Comparison of ENCODE assay signal across 1 cellular context in genomic region chr3:9870978-9871377, GRCh38.
TF ChIP-seq lines count a peak whose summit lies in the region.

No MANE protein-coding gene starts in this region.

TF ChIP-seq in HepG2, 621 proteins besides CTCF, POLR2A, EP300 and RAD21:
- TF ChIP-seq, protein P1, sequence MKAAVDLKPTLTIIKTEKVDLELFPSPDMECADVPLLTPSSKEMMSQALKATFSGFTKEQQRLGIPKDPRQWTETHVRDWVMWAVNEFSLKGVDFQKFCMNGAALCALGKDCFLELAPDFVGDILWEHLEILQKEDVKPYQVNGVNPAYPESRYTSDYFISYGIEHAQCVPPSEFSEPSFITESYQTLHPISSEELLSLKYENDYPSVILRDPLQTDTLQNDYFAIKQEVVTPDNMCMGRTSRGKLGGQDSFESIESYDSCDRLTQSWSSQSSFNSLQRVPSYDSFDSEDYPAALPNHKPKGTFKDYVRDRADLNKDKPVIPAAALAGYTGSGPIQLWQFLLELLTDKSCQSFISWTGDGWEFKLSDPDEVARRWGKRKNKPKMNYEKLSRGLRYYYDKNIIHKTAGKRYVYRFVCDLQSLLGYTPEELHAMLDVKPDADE (CRISPR knock-in tag; IDR thresholded peaks at IDR 0.05) = no peak
- no peak for TF ChIP-seq ZNF292 (CRISPR knock-in tag; IDR thresholded peaks at IDR 0.05; ENCODE audit: borderline replicate concordance, low read depth)
- TF ChIP-seq GZF1 (CRISPR knock-in tag; IDR thresholded peaks at IDR 0.05) = no peak
- no peak for TF ChIP-seq SP4 (CRISPR knock-in tag; IDR thresholded peaks at IDR 0.05)
- TF ChIP-seq, protein P2, sequence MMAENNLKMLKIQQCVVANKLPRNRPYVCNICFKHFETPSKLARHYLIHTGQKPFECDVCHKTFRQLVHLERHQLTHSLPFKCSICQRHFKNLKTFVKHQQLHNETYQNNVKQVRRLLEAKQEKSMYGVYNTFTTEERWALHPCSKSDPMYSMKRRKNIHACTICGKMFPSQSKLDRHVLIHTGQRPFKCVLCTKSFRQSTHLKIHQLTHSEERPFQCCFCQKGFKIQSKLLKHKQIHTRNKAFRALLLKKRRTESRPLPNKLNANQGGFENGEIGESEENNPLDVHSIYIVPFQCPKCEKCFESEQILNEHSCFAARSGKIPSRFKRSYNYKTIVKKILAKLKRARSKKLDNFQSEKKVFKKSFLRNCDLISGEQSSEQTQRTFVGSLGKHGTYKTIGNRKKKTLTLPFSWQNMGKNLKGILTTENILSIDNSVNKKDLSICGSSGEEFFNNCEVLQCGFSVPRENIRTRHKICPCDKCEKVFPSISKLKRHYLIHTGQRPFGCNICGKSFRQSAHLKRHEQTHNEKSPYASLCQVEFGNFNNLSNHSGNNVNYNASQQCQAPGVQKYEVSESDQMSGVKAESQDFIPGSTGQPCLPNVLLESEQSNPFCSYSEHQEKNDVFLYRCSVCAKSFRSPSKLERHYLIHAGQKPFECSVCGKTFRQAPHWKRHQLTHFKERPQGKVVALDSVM (CRISPR knock-in tag; IDR thresholded peaks at IDR 0.05) = peak; percentile 85
- no peak for TF ChIP-seq ZNF382 (CRISPR knock-in tag; IDR thresholded peaks at IDR 0.05; ENCODE audit: borderline replicate concordance)
- no peak for TF ChIP-seq CBX2 (IDR thresholded peaks at IDR 0.05; ENCODE audit: low read depth, low read length)
- no peak for TF ChIP-seq CBX2 (CRISPR knock-in tag; IDR thresholded peaks at IDR 0.05; ENCODE audit: low read depth)
- peak; percentile 94 for TF ChIP-seq NFE2L2 (IDR thresholded peaks at IDR 0.05; ENCODE audit: low read length)
- TF ChIP-seq MAFK (conservative IDR thresholded peaks at IDR 0.05 in 1 of 2, IDR thresholded peaks at IDR 0.05 in 1 of 2; ENCODE audit: low read length in 2 of 2) = peak; percentile 93 to 97
- TF ChIP-seq, protein P3, sequence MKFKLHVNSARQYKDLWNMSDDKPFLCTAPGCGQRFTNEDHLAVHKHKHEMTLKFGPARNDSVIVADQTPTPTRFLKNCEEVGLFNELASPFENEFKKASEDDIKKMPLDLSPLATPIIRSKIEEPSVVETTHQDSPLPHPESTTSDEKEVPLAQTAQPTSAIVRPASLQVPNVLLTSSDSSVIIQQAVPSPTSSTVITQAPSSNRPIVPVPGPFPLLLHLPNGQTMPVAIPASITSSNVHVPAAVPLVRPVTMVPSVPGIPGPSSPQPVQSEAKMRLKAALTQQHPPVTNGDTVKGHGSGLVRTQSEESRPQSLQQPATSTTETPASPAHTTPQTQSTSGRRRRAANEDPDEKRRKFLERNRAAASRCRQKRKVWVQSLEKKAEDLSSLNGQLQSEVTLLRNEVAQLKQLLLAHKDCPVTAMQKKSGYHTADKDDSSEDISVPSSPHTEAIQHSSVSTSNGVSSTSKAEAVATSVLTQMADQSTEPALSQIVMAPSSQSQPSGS (CRISPR knock-in tag; IDR thresholded peaks at IDR 0.05) = no peak
- peak; percentile 91 for TF ChIP-seq MAFF (IDR thresholded peaks at IDR 0.05; ENCODE audit: low read depth, low read length)
- TF ChIP-seq HNRNPK (IDR thresholded peaks at IDR 0.05; ENCODE audit: low read depth, low read length, poor library complexity, severe bottlenecking) = no peak
- TF ChIP-seq HOXA9 (CRISPR knock-in tag; IDR thresholded peaks at IDR 0.05; ENCODE audit: borderline replicate concordance) = no peak
- no peak for TF ChIP-seq HNRNPL (IDR thresholded peaks at IDR 0.05; ENCODE audit: low read depth, low read length)
